17 cellular contexts compared by ENCODE assay signal in genomic region chr1:198677027-198677426, GRCh38. TPM values are rescaled to one million over a fixed set of nuclear protein-coding genes. Genes with fewer than 3 reads are reported as not detected.
DNase-seq lines count a peak whose midpoint lies in the region; ATAC-seq and TF ChIP-seq lines count a peak whose summit lies in the region.
"Had no signal": no experiment of that assay in that cellular context is flagged by ENCODE, and none has a peak within 500 bp of the region (broad histone marks: within the 10 kb centered on the region; RNA-seq: fewer than 3 reads in every experiment).

No MANE protein-coding gene starts in this region.

- H3K36me3 Mint-ChIP-seq in IgD-negative memory B cell = peaks cover 12% of the 10 kb centered on the region
- peaks cover 44% of the 10 kb centered on the region for H3K36me3 Mint-ChIP-seq in activated T-helper 1 cell treated with anti-CD3 and anti-CD28 coated beads, Interleukin-12 subunit alpha, Interleukin-12 subunit beta, Interleukin-2, Interleukin-4 antibody, amounts not matched to agents 30 ng/mL and 10 ng/mL and 1 ng/mL, durations not matched to agents 14 hours and 24 hours and 36 hours (ENCODE audit: low read depth)
- peaks cover 0 to 41% (median 32%) of the 10 kb centered on the region in 3 donors for H3K36me3 Mint-ChIP-seq in naive thymus-derived CD8-positive, alpha-beta T cell

- no peaks in the 10 kb centered on the region for H4K20me1 ChIP-seq in MM.1S (ENCODE audit: insufficient read depth, low read length)

- no peaks in the 10 kb centered on the region for H3K27me3 Mint-ChIP-seq in IgD-negative memory B cell
- H3K27me3 Mint-ChIP-seq in activated T-helper 1 cell treated with anti-CD3 and anti-CD28 coated beads, Interleukin-12 subunit alpha, Interleukin-12 subunit beta, Interleukin-2, Interleukin-4 antibody, amounts not matched to agents 30 ng/mL and 10 ng/mL and 1 ng/mL, durations not matched to agents 14 hours and 24 hours and 36 hours (ENCODE audit: insufficient read depth) = no peaks in the 10 kb centered on the region
- no peaks in the 10 kb centered on the region for H3K27me3 Mint-ChIP-seq in naive thymus-derived CD8-positive, alpha-beta T cell

- TF ChIP-seq CTCF in MM.1S (IDR thresholded peaks at IDR 0.05; ENCODE audit: low read length) = no peak

- peak overlapping the region; percentile 30 to 96 (median 92) for H3K4me3 Mint-ChIP-seq in IgD-negative memory B cell
- peak overlapping the region; percentile 83 for H3K4me3 Mint-ChIP-seq in activated T-helper 1 cell treated with anti-CD3 and anti-CD28 coated beads, Interleukin-12 subunit alpha, Interleukin-12 subunit beta, Interleukin-2, Interleukin-4 antibody, amounts not matched to agents 30 ng/mL and 10 ng/mL and 1 ng/mL, durations not matched to agents 14 hours and 24 hours and 36 hours
- H3K4me3 Mint-ChIP-seq in naive thymus-derived CD8-positive, alpha-beta T cell = peak overlapping the region; percentile 66 to 86 (median 82)

- H3K9me2 ChIP-seq in MM.1S (replicated peaks; ENCODE audit: insufficient read depth, low read length) = no peaks in the 10 kb centered on the region

- no peak overlapping the region for H2AFZ ChIP-seq in MM.1S (ENCODE audit: low read length)

- intact Hi-C loops in activated T-helper 1 cell treated with anti-CD3 and anti-CD28 coated beads, Interleukin-12 subunit alpha, Interleukin-12 subunit beta, Interleukin-2, Interleukin-4 antibody, amounts not matched to agents 30 ng/mL and 10 ng/mL and 1 ng/mL, durations not matched to agents 14 hours and 24 hours and 36 hours (cut with micrococcal nuclease) = loop anchor here (1.0 kb wide), 1 partner anchor 17 kb away; no protein-coding TSS in a partner anchor

- H3K27me3 ChIP-seq in MM.1S (replicated peaks; ENCODE audit: insufficient read depth, low read length) = no peaks in the 10 kb centered on the region

- no peaks in the 10 kb centered on the region for H3K9me3 Mint-ChIP-seq in IgD-negative memory B cell
- H3K9me3 Mint-ChIP-seq in activated T-helper 1 cell treated with anti-CD3 and anti-CD28 coated beads, Interleukin-12 subunit alpha, Interleukin-12 subunit beta, Interleukin-2, Interleukin-4 antibody, amounts not matched to agents 30 ng/mL and 10 ng/mL and 1 ng/mL, durations not matched to agents 14 hours and 24 hours and 36 hours = no peaks in the 10 kb centered on the region
- peaks cover 0 to 9% (median 0%) of the 10 kb centered on the region in 9 donors for H3K9me3 Mint-ChIP-seq in naive thymus-derived CD8-positive, alpha-beta T cell

- H3K4me2 ChIP-seq in MM.1S (ENCODE audit: low read depth, low read length) = no peak overlapping the region

- no peaks in the 10 kb centered on the region for H3K36me3 ChIP-seq in MM.1S (replicated peaks; ENCODE audit: insufficient read depth, low read length)

- peak overlapping the region; percentile 79 to 99 (median 99) for H3K27ac Mint-ChIP-seq in IgD-negative memory B cell
- H3K27ac Mint-ChIP-seq in activated T-helper 1 cell treated with anti-CD3 and anti-CD28 coated beads, Interleukin-12 subunit alpha, Interleukin-12 subunit beta, Interleukin-2, Interleukin-4 antibody, amounts not matched to agents 30 ng/mL and 10 ng/mL and 1 ng/mL, durations not matched to agents 14 hours and 24 hours and 36 hours = peak overlapping the region; percentile 96
- peak overlapping the region; percentile 98 to 100 (median 99) for H3K27ac Mint-ChIP-seq in naive thymus-derived CD8-positive, alpha-beta T cell

- H3K79me2 ChIP-seq in MM.1S (ENCODE audit: low read length) = no peaks in the 10 kb centered on the region

- H3F3A ChIP-seq in MM.1S (ENCODE audit: insufficient read depth, low read length) = peaks cover 2% of the 10 kb centered on the region

- H3K4me1 ChIP-seq in MM.1S (ENCODE audit: low read length) = peaks cover 13% of the 10 kb centered on the region
- H3K4me1 ChIP-seq: Caco-2 had no signal

- no peak overlapping the region for H3K27ac ChIP-seq in MM.1S (ENCODE audit: low read length)
- H3K27ac ChIP-seq: 22Rv1 had no signal

- peak; percentile 37 for DNase-seq in NCI-H82 (lab: John Stamatoyannopoulos, UW)
- DNase-seq in NCI-H82 treated with DMSO at 0.1 percent for 48 hours (lab: John Stamatoyannopoulos, UW; ENCODE audit: unreplicated experiment) = no peak
- DNase-seq in activated T-helper 1 cell treated with anti-CD3 and anti-CD28 coated beads, Interleukin-12 subunit alpha, Interleukin-12 subunit beta, Interleukin-2, Interleukin-4 antibody, amounts not matched to agents 30 ng/mL and 10 ng/mL and 1 ng/mL, durations not matched to agents 14 hours and 24 hours and 36 hours (ENCODE audit: low spot score) = no peak
- no peak for DNase-seq in naive thymus-derived CD8-positive, alpha-beta T cell
- no peak for DNase-seq in MM.1S
- DNase-seq in midbrain (lab: John Stamatoyannopoulos, UW) = no peak
- DNase-seq: activated CD8-positive, alpha-beta memory T cell treated with anti-CD3 and anti-CD28 coated beads, Interleukin-2, amount 50 U/mL, for 4 hours; Caco-2; left ventricle myocardium superior; NCI-H2081 treated with DMSO at 0.1 percent for 48 hours; small intestine; T1000 had no signal

- peaks cover 54 to 78% (median 71%) of the 10 kb centered on the region in 3 donors for H3K4me1 Mint-ChIP-seq in IgD-negative memory B cell
- H3K4me1 Mint-ChIP-seq in activated T-helper 1 cell treated with anti-CD3 and anti-CD28 coated beads, Interleukin-12 subunit alpha, Interleukin-12 subunit beta, Interleukin-2, Interleukin-4 antibody, amounts not matched to agents 30 ng/mL and 10 ng/mL and 1 ng/mL, durations not matched to agents 14 hours and 24 hours and 36 hours (ENCODE audit: low read depth) = peaks cover 85% of the 10 kb centered on the region
- peaks cover 38 to 93% (median 80%) of the 10 kb centered on the region in 4 donors for H3K4me1 Mint-ChIP-seq in naive thymus-derived CD8-positive, alpha-beta T cell

- H3K9ac ChIP-seq in MM.1S (ENCODE audit: low read length) = no peak overlapping the region

- POLR2A ChIA-PET in naive thymus-derived CD8-positive, alpha-beta T cell (lab: Charles Lee) = interaction anchor here (0.7 to 8.4 kb wide), 5 partner anchors 8 to 957 kb away, joined by 3 to 110 read pairs (median 44); partner anchors contain the start of gene PTPRC

- no peak overlapping the region for H3K4me3 ChIP-seq in MM.1S (ENCODE audit: low read length)

- no peak for ATAC-seq in naive thymus-derived CD8-positive, alpha-beta T cell
- ATAC-seq in GM19452 (IDR thresholded peaks at IDR 0.05; ENCODE audit: unreplicated experiment) = no peak
- ATAC-seq: left ventricle myocardium superior had no signal

- no peaks in the 10 kb centered on the region for H3K9me3 ChIP-seq in MM.1S (replicated peaks; ENCODE audit: insufficient read depth, low read length)
- H3K9me3 ChIP-seq: Caco-2 had no signal

RNA-seq across cellular contexts. Expression of gene PTPRC, which starts 38.2 kb away (rescaled TPM):
- polyA plus RNA-seq in IgD-negative memory B cell = 744 TPM
- total RNA-seq in activated T-helper 1 cell treated with anti-CD3 and anti-CD28 coated beads, Interleukin-12 subunit alpha, Interleukin-12 subunit beta, Interleukin-2, Interleukin-4 antibody, amounts not matched to agents 30 ng/mL and 10 ng/mL and 1 ng/mL, durations not matched to agents 14 hours and 24 hours and 36 hours = 512 and 516 TPM in 2 replicates
- 100 to 1,000 TPM; 906 to 970 TPM for total RNA-seq in naive thymus-derived CD8-positive, alpha-beta T cell
- polyA plus RNA-seq in naive thymus-derived CD8-positive, alpha-beta T cell = 1,000 to 10,000 TPM in 2 of 3 donors, 100 to 1,000 TPM in 1; 980 to 1,253 (median 1,023) TPM
- total RNA-seq: bronchial epithelial cell, endothelial cell of umbilical vein had no signal
- polyA plus RNA-seq: endothelial cell of umbilical vein had no signal
